In genomic region chr9:6219040-6219439, GRCh38 we compare ENCODE assay signal across 17 cellular contexts. TPM values are rescaled to one million over a fixed set of nuclear protein-coding genes. Genes with fewer than 3 reads are reported as not detected.
"Had no signal": no experiment of that assay in that cellular context is flagged by ENCODE, and none has a peak within 500 bp of the region (broad histone marks: within the 10 kb centered on the region; RNA-seq: fewer than 3 reads in every experiment).

No MANE protein-coding gene starts in this region.

- H3K4me3 ChIP-seq: prostate gland, upper lobe of left lung had no signal

- H3K4me1 Mint-ChIP-seq: immature natural killer cell, memory B cell had no signal

- H3K9me3 ChIP-seq: prostate gland, upper lobe of left lung had no signal

- H3K9me3 Mint-ChIP-seq: activated T-helper 2 cell treated with anti-CD3 and anti-CD28 coated beads, Interferon-gamma antibody, Interleukin-2, Interleukin-4, amounts not matched to agents 10 μg/mL and 5 μg/mL and 100 μg/mL, durations not matched to agents 14 hours and 24 hours and 36 hours; brain; memory B cell; natural killer cell treated with Interleukin-12 subunit alpha and Interleukin-12 subunit beta and Interleukin-15 and Interleukin-18, amount 100 ng/mL, for 72 hours had no signal

- H3K4me1 ChIP-seq: prostate gland had no signal

- DNase-seq: activated CD4-positive, alpha-beta T cell treated with anti-CD3 and anti-CD28 coated beads, Interleukin-2, amount 50 U/mL, for 1 hour; activated CD4-positive, CD25-positive, alpha-beta regulatory T cell; activated naive CD4-positive, alpha-beta T cell treated with anti-CD3 and anti-CD28 coated beads, Interleukin-2, amount 50 U/mL, for 16 hours; amniotic stem cell; dorsolateral prefrontal cortex; immature natural killer cell; left cardiac atrium; occipital lobe; SIG-M5; T-helper 17 cell; upper lobe of left lung had no signal

- H3K36me3 Mint-ChIP-seq: brain; immature natural killer cell; memory B cell; natural killer cell treated with Interleukin-12 subunit alpha and Interleukin-12 subunit beta and Interleukin-15 and Interleukin-18, amount 100 ng/mL, for 72 hours had no signal

- ATAC-seq: natural killer cell treated with Interleukin-12 subunit alpha and Interleukin-12 subunit beta and Interleukin-15 and Interleukin-18, amount 100 ng/mL, for 72 hours; T-helper 17 cell had no signal

- H3K36me3 ChIP-seq: prostate gland, upper lobe of left lung had no signal

- H3K27ac Mint-ChIP-seq: activated T-helper 2 cell treated with anti-CD3 and anti-CD28 coated beads, Interferon-gamma antibody, Interleukin-2, Interleukin-4, amounts not matched to agents 10 μg/mL and 5 μg/mL and 100 μg/mL, durations not matched to agents 14 hours and 24 hours and 36 hours; immature natural killer cell; memory B cell; natural killer cell treated with Interleukin-12 subunit alpha and Interleukin-12 subunit beta and Interleukin-15 and Interleukin-18, amount 100 ng/mL, for 72 hours; T-helper 17 cell had no signal

- H3K27me3 ChIP-seq: dorsolateral prefrontal cortex, upper lobe of left lung had no signal

- H3K27me3 Mint-ChIP-seq: memory B cell had no signal

- H3K4me3 Mint-ChIP-seq: immature natural killer cell; memory B cell; natural killer cell treated with Interleukin-12 subunit alpha and Interleukin-12 subunit beta and Interleukin-15 and Interleukin-18, amount 100 ng/mL, for 72 hours; T-helper 17 cell had no signal

RNA-seq across cellular contexts. Expression of gene IL33, which starts 3.4 kb away (rescaled TPM):
- total RNA-seq: activated T-helper 2 cell treated with anti-CD3 and anti-CD28 coated beads, Interferon-gamma antibody, Interleukin-2, Interleukin-4, amounts not matched to agents 10 μg/mL and 5 μg/mL and 100 μg/mL, durations not matched to agents 14 hours and 24 hours and 36 hours; chondrocyte; natural killer cell treated with Interleukin-12 subunit alpha and Interleukin-12 subunit beta and Interleukin-15 and Interleukin-18, amount 100 ng/mL, for 72 hours; T-helper 17 cell had no signal
- polyA plus RNA-seq: immature natural killer cell had no signal
